ENCODE assay signal across 8 cellular contexts in the genomic region with DNA sequence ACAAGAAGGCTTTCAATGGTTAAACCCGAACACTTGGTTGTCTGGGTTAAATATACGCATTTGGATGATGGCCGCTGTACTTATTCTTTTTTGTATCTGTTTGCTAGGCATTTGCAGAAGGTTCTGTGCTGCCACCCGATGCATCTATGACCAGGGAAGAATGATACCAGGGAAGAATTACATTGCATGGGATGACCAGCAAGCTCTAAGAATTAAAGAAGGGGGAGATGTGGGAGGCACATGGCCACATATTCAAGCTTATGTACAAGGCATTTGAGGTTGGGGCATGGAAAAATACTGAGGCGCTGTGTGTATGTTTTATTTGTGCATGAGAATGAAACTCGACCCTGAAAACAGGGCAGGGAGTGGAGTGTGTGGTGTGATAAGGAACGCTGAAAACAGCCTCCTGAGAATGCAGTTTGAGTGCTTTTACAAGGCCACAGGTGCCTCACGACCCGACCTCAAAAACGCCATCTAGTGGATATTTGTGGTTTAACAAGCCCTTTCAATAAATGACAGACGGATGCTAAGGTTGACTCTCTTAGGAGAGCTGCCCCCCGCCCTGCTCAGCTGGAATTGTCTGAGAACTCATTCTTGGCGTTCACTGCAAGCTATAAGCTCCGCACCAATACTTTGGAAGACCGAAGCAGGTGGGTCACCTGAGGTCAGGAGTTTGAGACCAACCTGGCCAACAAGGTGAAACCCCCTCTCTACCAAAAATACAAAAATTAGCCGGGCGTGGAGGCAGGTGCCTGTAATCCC. TPM values are rescaled to one million over a fixed set of nuclear protein-coding genes. Genes with fewer than 3 reads are reported as not detected.
DNase-seq lines count a peak whose midpoint lies in the region; ATAC-seq, FAIRE-seq and TF ChIP-seq lines count a peak whose summit lies in the region.
"Not testable (repeated sequence)": the region's sequence is repeated elsewhere in the genome, so short reads cannot be mapped to it uniquely, and the experiment has no call there.

No MANE protein-coding gene starts in this region.

- H3K4me3 ChIP-seq in Caco-2 (ENCODE audit: low read depth, low read length); Jurkat, Clone E6-1 (ENCODE audit: low read length); WI38 (ENCODE audit: low read depth, low read length); keratinocyte (ENCODE audit: control insufficient read depth in 2 of 3, extremely low read depth in 1 of 3, insufficient read depth in 2 of 3, low read depth in 1 of 3, low read length in 3 of 3): not testable (repeated sequence)

- H3K9me3 ChIP-seq in Caco-2; keratinocyte (ENCODE audit: control insufficient read depth, low read depth, low read length): not testable (repeated sequence)

- POLR2A ChIA-PET in Caco-2 (lab: Charles Lee), result interaction anchor here (1.2 kb wide), 1 partner anchor 11 kb away, joined by 5 read pairs; a partner anchor contains a TSS

- H3K9ac ChIP-seq in keratinocyte (ENCODE audit: control insufficient read depth, extremely low read depth, insufficient read depth, low read length), result not testable (repeated sequence)

- H3K36me3 Mint-ChIP-seq in Caco-2 (ENCODE audit: insufficient read depth, unreplicated experiment), result not testable (repeated sequence)

- H2AFZ ChIP-seq in keratinocyte (ENCODE audit: control insufficient read depth, low read length), result not testable (repeated sequence)

- CTCF ChIA-PET in Caco-2 (lab: Charles Lee), result interaction anchor here (0.6 to 1.9 kb wide), 6 partner anchors 11 to 262 kb away, joined by 3 to 9 read pairs (median 7); a partner anchor contains a TSS

- ATAC-seq in GM21381 (IDR thresholded peaks at IDR 0.05; ENCODE audit: unreplicated experiment), result peak; percentile 72

- intact Hi-C loops in Caco-2 (cut with micrococcal nuclease; ENCODE audit: unreplicated experiment), result loop anchor here (5.0 kb wide), 1 partner anchor 113 kb away; no protein-coding TSS in a partner anchor

- not testable (repeated sequence) for BruUV-seq in Caco-2 (replicated peaks; lab: Mats Ljungman, UMichigan)

- H3K36me3 ChIP-seq in Caco-2 (ENCODE audit: control insufficient read depth, insufficient read depth, low read length); keratinocyte (ENCODE audit: control insufficient read depth in 2 of 2, extremely low read depth in 1 of 2, insufficient read depth in 2 of 2, low read length in 2 of 2): not testable (repeated sequence)

- H3K4me2 ChIP-seq in keratinocyte (ENCODE audit: control insufficient read depth, extremely low read depth, insufficient read depth, low read depth, low read length), result not testable (repeated sequence)

- H3K4me1 ChIP-seq in Caco-2; keratinocyte (ENCODE audit: control insufficient read depth, extremely low read depth, insufficient read depth, low read length): not testable (repeated sequence)

- not testable (repeated sequence) for H3K27ac Mint-ChIP-seq in Caco-2 (ENCODE audit: unreplicated experiment)

- H3K27ac ChIP-seq in keratinocyte (ENCODE audit: control insufficient read depth, insufficient read depth, low read length), result not testable (repeated sequence)

- H3K27me3 ChIP-seq in Caco-2 (replicated peaks; ENCODE audit: control insufficient read depth, insufficient read depth, low read length); keratinocyte (ENCODE audit: control insufficient read depth, extremely low read depth, insufficient read depth, low read length): not testable (repeated sequence)

- not testable (repeated sequence) for H3K27me3 Mint-ChIP-seq in Caco-2 (ENCODE audit: insufficient read depth, unreplicated experiment)

- dilution Hi-C loops in keratinocyte (cut with MboI; ENCODE audit: extremely low pct_ligation_motif_present, low sequenced_read_pairs), result not testable (repeated sequence)

- TF ChIP-seq CTCF in Caco-2 (IDR thresholded peaks at IDR 0.05; ENCODE audit: insufficient read depth in 1 of 2, low read depth in 1 of 2, low read length in 1 of 2, severe bottlenecking in 1 of 2, unreplicated experiment in 1 of 2) (peak; percentile 45 to 46), WI38 (IDR thresholded peaks at IDR 0.05; ENCODE audit: low read depth, low read length) (peak; percentile 52), keratinocyte (optimal IDR thresholded peaks at IDR 0.05 in 1 of 3, IDR thresholded peaks at IDR 0.05 in 1 of 3, conservative IDR thresholded peaks at IDR 0.05 in 1 of 3; ENCODE audit: extremely low read depth in 1 of 3, insufficient read depth in 2 of 3, low read length in 3 of 3) (peak; percentile 19 to 49 (median 49))

- peak overlapping the region; percentile 4 for H3K4me3 Mint-ChIP-seq in Caco-2 (ENCODE audit: unreplicated experiment)

- peak; percentile 54 to 83 for DNase-seq in Caco-2
- peak; percentile 75 for DNase-seq in Jurkat, Clone E6-1 (ENCODE audit: low read depth, low spot score)
- peak; percentile 65 for DNase-seq in NCI-H524 treated with DMSO at 0.1 percent for 48 hours (lab: John Stamatoyannopoulos, UW)
- DNase-seq in cerebellar cortex (ENCODE audit: low spot score), result peak; percentile 50
- not testable (repeated sequence) for DNase-seq in keratinocyte (ENCODE audit: low read depth, low spot score)
- DNase-seq in stimulated activated CD4-positive, alpha-beta T cell treated with anti-CD3 and anti-CD28 coated beads, Interleukin-1b, Interleukin-23, amount 100 ng/mL, for 4 hours (ENCODE audit: low read depth in 2 of 2), result peak; percentile 6 to 25

- H3K4me1 Mint-ChIP-seq in Caco-2 (ENCODE audit: low read depth, unreplicated experiment), result peaks cover 13% of the 10 kb centered on the region

- H3K79me2 ChIP-seq in keratinocyte (ENCODE audit: control insufficient read depth, insufficient read depth, low read length), result not testable (repeated sequence)

- not testable (repeated sequence) for H4K20me1 ChIP-seq in keratinocyte (ENCODE audit: control insufficient read depth, extremely low read depth, insufficient read depth, low read length)

- H3K9me1 ChIP-seq in keratinocyte (ENCODE audit: control insufficient read depth, extremely low read depth, insufficient read depth, low read length), result not testable (repeated sequence)

- peak; percentile 95 for FAIRE-seq in keratinocyte (lab: Jason Lieb, UNC)

- not testable (repeated sequence) for H3K9me3 Mint-ChIP-seq in Caco-2 (ENCODE audit: unreplicated experiment)

RNA-seq across cellular contexts. Expression of a gene that starts 10.8 kb away (rescaled TPM):
- 52.4 and 53.5 TPM in 2 replicates for total RNA-seq in Caco-2 (2022)
- polyA plus RNA-seq in Jurkat, Clone E6-1 (2012; ENCODE audit: insufficient read depth, insufficient read length), result 31.2 TPM
- polyA plus RNA-seq in keratinocyte, result 8.7 to 14.0 TPM (median 12.6 TPM) in 3 replicates
- 70.8 TPM for polyA plus RNA-seq in keratinocyte (2011; ENCODE audit: low read depth)
- 10.6 and 15.4 TPM in 2 replicates for polyA plus RNA-seq in keratinocyte (2011; cell fraction: cytosol; rRNA removed)
- 10.8 and 13.3 TPM in 2 replicates for polyA plus RNA-seq in keratinocyte (2011; cell fraction: nucleus; rRNA removed)
- polyA plus RNA-seq in keratinocyte (2012; ENCODE audit: low replicate concordance), result 19.5 and 23.0 TPM in 2 replicates
- polyA minus RNA-seq in keratinocyte, result 2.2 to 11.5 TPM (median 10.7 TPM) in 3 replicates
- 18.2 TPM for polyA minus RNA-seq in keratinocyte (2011; cell fraction: cytosol; rRNA and poly(A)+ RNA removed)
- polyA minus RNA-seq in keratinocyte (2011; cell fraction: nucleus; rRNA and poly(A)+ RNA removed), result 3.1 and 8.5 TPM in 2 replicates

RNA-seq across cellular contexts. Expression of a gene that starts 22.9 kb away (rescaled TPM):
- total RNA-seq in Caco-2 (2022), result 5.8 and 6.1 TPM in 2 replicates
- polyA plus RNA-seq in Jurkat, Clone E6-1 (2012; ENCODE audit: insufficient read depth, insufficient read length), result not detected
- polyA plus RNA-seq in keratinocyte, result 0.58 to 1.7 TPM (median 1.1 TPM) in 3 replicates
- 2.8 TPM for polyA plus RNA-seq in keratinocyte (2011; ENCODE audit: low read depth)
- polyA plus RNA-seq in keratinocyte (2011; cell fraction: cytosol; rRNA removed), result 0.60 and 1.5 TPM in 2 replicates
- polyA plus RNA-seq in keratinocyte (2011; cell fraction: nucleus; rRNA removed), result 3.9 and 4.6 TPM in 2 replicates
- 0.34 and 5.9 TPM in 2 replicates for polyA plus RNA-seq in keratinocyte (2012; ENCODE audit: low replicate concordance)
- polyA minus RNA-seq in keratinocyte, result 0.85 to 3.0 TPM (median 1.3 TPM) in 3 replicates
- polyA minus RNA-seq in keratinocyte (2011; cell fraction: cytosol; rRNA and poly(A)+ RNA removed), result 1.7 TPM
- 3.4 and 4.7 TPM in 2 replicates for polyA minus RNA-seq in keratinocyte (2011; cell fraction: nucleus; rRNA and poly(A)+ RNA removed)
